ENCODE assay signal across 21 cellular contexts in the genomic region with DNA sequence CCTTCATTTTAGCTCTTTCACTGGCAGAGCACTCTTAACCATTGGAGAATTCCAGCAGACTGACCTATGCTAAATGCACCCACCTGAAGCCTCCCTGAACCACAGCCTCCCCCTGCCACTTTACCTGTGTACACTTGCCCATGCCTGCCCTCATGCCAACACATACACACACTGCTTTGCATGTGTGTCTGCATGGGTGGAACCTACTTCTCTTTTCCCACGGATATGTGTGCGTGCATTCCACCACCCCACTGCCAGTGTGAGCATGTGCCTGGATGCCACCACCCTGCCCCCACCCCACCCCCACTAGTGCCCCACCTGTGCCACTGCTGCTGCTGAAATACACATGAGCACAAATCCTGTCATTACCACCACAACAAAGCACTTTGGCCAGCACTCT.
"Had no signal": no experiment of that assay in that cellular context is flagged by ENCODE, and none has a peak within 500 bp of the region (broad histone marks: within the 10 kb centered on the region; RNA-seq: fewer than 3 reads in every experiment).

No MANE protein-coding gene starts in this region.

- H3K4me1 ChIP-seq: esophagus muscularis mucosa, left ventricle myocardium inferior had no signal

- H3K4me1 Mint-ChIP-seq: immature natural killer cell, nephron progenitor cell had no signal

- H3K4me3 Mint-ChIP-seq: endodermal cell, immature natural killer cell, nephron progenitor cell had no signal

- H3K27me3 ChIP-seq: esophagus muscularis mucosa, spleen had no signal

- H3K36me3 ChIP-seq: esophagus muscularis mucosa, left ventricle myocardium inferior, lower lobe of right lung had no signal

- DNase-seq: effector CD4-positive, alpha-beta T cell; endodermal cell; foreskin fibroblast; immature natural killer cell; kidney; left cardiac atrium; left ventricle myocardium inferior; lower lobe of right lung; mesenchymal stem cell; midbrain; nephron progenitor cell; posterior cingulate gyrus; spleen; stimulated activated CD4-positive, alpha-beta T cell treated with anti-CD3 and anti-CD28 coated beads, Interleukin-15, amount 100 ng/mL, for 24 hours; stimulated activated CD4-positive, alpha-beta T cell treated with anti-CD3 and anti-CD28 coated beads, Interleukin-1b, Interleukin-23, amount 100 ng/mL, for 48 hours; stimulated activated CD4-positive, alpha-beta T cell treated with anti-CD3 and anti-CD28 coated beads, Interleukin-4, amount 100 ng/mL, for 4 hours; stimulated activated naive CD4-positive, alpha-beta T cell treated with Interleukin-2 at 50 U/mL for 16 hours; trophoblast cell had no signal

- H3K4me3 ChIP-seq: coronary artery, esophagus muscularis mucosa, left ventricle myocardium inferior, lower lobe of right lung, spleen had no signal

- H3K27ac Mint-ChIP-seq: endodermal cell, immature natural killer cell, nephron progenitor cell had no signal

- H3K27ac ChIP-seq: coronary artery, esophagus muscularis mucosa, left ventricle myocardium inferior, lower lobe of right lung had no signal

- ATAC-seq: left cardiac atrium, lower lobe of right lung, sciatic nerve had no signal
